Comparison of ENCODE assay signal across 13 cellular contexts in the genomic region with DNA sequence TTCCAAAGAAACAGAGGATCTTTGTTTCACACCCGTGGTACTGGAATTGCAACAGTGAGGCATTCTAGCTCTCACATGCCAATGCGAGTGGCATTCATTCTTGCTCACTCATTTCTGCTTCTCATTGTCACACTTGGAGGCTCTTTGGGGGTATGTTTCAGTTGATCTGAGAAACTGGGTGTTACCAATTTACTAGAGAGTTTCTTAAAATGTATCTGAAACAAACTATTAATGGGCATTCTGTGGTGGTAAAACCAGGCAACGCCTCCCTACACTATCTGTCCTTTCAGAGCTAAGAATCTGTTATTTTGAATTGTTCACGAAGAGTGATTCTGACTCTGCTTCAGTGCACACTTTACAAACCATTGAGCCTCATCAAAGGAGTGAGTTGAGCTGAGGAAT.
DNase-seq lines count a peak whose midpoint lies in the region; ATAC-seq lines count a peak whose summit lies in the region.
"Had no signal": no experiment of that assay in that cellular context is flagged by ENCODE, and none has a peak within 500 bp of the region (broad histone marks: within the 10 kb centered on the region; RNA-seq: fewer than 3 reads in every experiment).

No MANE protein-coding gene starts in this region.

- peaks cover 59% of the 10 kb centered on the region for H3K36me3 Mint-ChIP-seq in activated CD4-positive, alpha-beta T cell treated with anti-CD3 and anti-CD28 coated beads, Interleukin-2, amount 10 ng/mL, durations not matched to agents 24 days and 14 days (ENCODE audit: low read depth)
- H3K36me3 Mint-ChIP-seq in stimulated activated naive B cell treated with anti-CD40 and anti-IgM and Interleukin-4, amounts not matched to agents 10 μg/mL and 1 μg/mL and 100 μg/mL, for 72 hours: peaks cover 59 to 78% of the 10 kb centered on the region in 2 donors

- intact Hi-C loops in activated CD4-positive, alpha-beta T cell treated with anti-CD3 and anti-CD28 coated beads, Interleukin-2, amount 10 ng/mL, durations not matched to agents 24 days and 14 days (cut with micrococcal nuclease): loop anchor here (10.0 kb wide), 1 partner anchor 286 kb away; a partner anchor contains a TSS

- H3K9me3 Mint-ChIP-seq in activated CD4-positive, alpha-beta T cell treated with anti-CD3 and anti-CD28 coated beads, Interleukin-2, amount 10 ng/mL, durations not matched to agents 24 days and 14 days: peaks cover 7% of the 10 kb centered on the region
- no peaks in the 10 kb centered on the region for H3K9me3 Mint-ChIP-seq in stimulated activated naive B cell treated with anti-CD40 and anti-IgM and Interleukin-4, amounts not matched to agents 10 μg/mL and 1 μg/mL and 100 μg/mL, for 72 hours

- ATAC-seq in GM21825 (IDR thresholded peaks at IDR 0.05; ENCODE audit: unreplicated experiment) (peak; percentile 62), HG03342 (IDR thresholded peaks at IDR 0.05; ENCODE audit: unreplicated experiment) (peak; percentile 45), HG02970 (IDR thresholded peaks at IDR 0.05; ENCODE audit: low FRiP score, unreplicated experiment) (no peak)
- peak; percentile 43 to 51 for ATAC-seq in stimulated activated naive B cell treated with anti-CD40 and anti-IgM and Interleukin-4, amounts not matched to agents 10 μg/mL and 1 μg/mL and 100 μg/mL, for 72 hours (replicated peaks)
- ATAC-seq: heart right ventricle, Right ventricle myocardium inferior had no signal

- peak overlapping the region; percentile 81 for H3K27ac Mint-ChIP-seq in activated CD4-positive, alpha-beta T cell treated with anti-CD3 and anti-CD28 coated beads, Interleukin-2, amount 10 ng/mL, durations not matched to agents 24 days and 14 days
- H3K27ac Mint-ChIP-seq in stimulated activated naive B cell treated with anti-CD40 and anti-IgM and Interleukin-4, amounts not matched to agents 10 μg/mL and 1 μg/mL and 100 μg/mL, for 72 hours: peak overlapping the region; percentile 66

- no peak for DNase-seq in activated CD4-positive, alpha-beta T cell treated with anti-CD3 and anti-CD28 coated beads, Interleukin-2, amount 10 ng/mL, durations not matched to agents 24 days and 14 days
- DNase-seq in activated CD4-positive, alpha-beta T cell treated with anti-CD3 and anti-CD28 coated beads, Interleukin-2, amount 50 U/mL, for 1 hour: no peak
- DNase-seq in stimulated activated naive B cell treated with anti-CD40 and anti-IgM and Interleukin-4, amounts not matched to agents 10 μg/mL and 1 μg/mL and 100 μg/mL, for 72 hours: no peak
- no peak for DNase-seq in T1000 (lab: John Stamatoyannopoulos, UW)
- no peak for DNase-seq in HCEC 1CT
- DNase-seq: 8988T, amygdala, heart right ventricle, NCI-H2227 treated with DMSO at 0.1 percent for 48 hours had no signal

- H3K4me3 Mint-ChIP-seq in activated CD4-positive, alpha-beta T cell treated with anti-CD3 and anti-CD28 coated beads, Interleukin-2, amount 10 ng/mL, durations not matched to agents 24 days and 14 days: no peak overlapping the region
- H3K4me3 Mint-ChIP-seq in stimulated activated naive B cell treated with anti-CD40 and anti-IgM and Interleukin-4, amounts not matched to agents 10 μg/mL and 1 μg/mL and 100 μg/mL, for 72 hours: peak overlapping the region in 1 of 2 donors; percentile 8

- no peaks in the 10 kb centered on the region for H3K27me3 Mint-ChIP-seq in activated CD4-positive, alpha-beta T cell treated with anti-CD3 and anti-CD28 coated beads, Interleukin-2, amount 10 ng/mL, durations not matched to agents 24 days and 14 days
- no peaks in the 10 kb centered on the region for H3K27me3 Mint-ChIP-seq in stimulated activated naive B cell treated with anti-CD40 and anti-IgM and Interleukin-4, amounts not matched to agents 10 μg/mL and 1 μg/mL and 100 μg/mL, for 72 hours

- H3K4me1 Mint-ChIP-seq in activated CD4-positive, alpha-beta T cell treated with anti-CD3 and anti-CD28 coated beads, Interleukin-2, amount 10 ng/mL, durations not matched to agents 24 days and 14 days: peaks cover 82% of the 10 kb centered on the region
- peaks cover 55 to 70% of the 10 kb centered on the region in 2 donors for H3K4me1 Mint-ChIP-seq in stimulated activated naive B cell treated with anti-CD40 and anti-IgM and Interleukin-4, amounts not matched to agents 10 μg/mL and 1 μg/mL and 100 μg/mL, for 72 hours
